Comparison of ENCODE assay signal across 1 cellular context in the genomic region with DNA sequence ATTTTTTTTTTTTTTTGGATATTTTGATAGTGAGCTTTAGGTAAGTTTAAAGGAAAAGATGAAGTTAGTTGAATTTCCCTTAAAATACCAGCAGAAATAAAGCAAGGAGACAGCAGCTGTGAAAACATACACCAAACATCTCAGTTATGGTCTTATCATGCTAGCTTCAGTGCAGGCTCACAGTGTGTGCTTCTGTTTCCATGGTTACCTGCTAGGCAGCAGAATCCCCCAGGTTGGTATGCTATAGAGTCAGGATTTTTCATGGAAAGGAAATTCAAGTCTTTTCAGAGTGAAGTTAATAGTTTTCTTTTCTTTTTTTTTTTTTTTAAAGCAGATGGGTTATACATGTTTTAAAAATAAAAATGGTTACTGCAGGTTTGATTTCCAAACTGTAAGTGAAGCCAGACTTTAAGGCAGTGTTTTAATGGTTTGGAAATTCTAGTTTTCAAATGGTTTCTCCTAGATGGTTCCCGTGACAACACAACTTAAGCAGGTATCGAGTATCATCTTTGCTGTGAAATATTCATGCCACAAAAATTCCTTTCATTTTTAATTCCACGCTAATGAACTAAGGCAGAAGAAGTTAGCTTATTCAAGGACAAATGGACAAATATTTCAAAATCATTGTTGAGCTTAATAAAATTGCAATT.
TF ChIP-seq lines count a peak whose summit lies in the region.

No MANE protein-coding gene starts in this region.

TF ChIP-seq in GM23338, 12 proteins besides CTCF, POLR2A, EP300 and RAD21 (continued from another document):
- TF ChIP-seq ZNF114 (CRISPR knock-in tag; IDR thresholded peaks at IDR 0.05) = no peak
- TF ChIP-seq, protein P1, sequence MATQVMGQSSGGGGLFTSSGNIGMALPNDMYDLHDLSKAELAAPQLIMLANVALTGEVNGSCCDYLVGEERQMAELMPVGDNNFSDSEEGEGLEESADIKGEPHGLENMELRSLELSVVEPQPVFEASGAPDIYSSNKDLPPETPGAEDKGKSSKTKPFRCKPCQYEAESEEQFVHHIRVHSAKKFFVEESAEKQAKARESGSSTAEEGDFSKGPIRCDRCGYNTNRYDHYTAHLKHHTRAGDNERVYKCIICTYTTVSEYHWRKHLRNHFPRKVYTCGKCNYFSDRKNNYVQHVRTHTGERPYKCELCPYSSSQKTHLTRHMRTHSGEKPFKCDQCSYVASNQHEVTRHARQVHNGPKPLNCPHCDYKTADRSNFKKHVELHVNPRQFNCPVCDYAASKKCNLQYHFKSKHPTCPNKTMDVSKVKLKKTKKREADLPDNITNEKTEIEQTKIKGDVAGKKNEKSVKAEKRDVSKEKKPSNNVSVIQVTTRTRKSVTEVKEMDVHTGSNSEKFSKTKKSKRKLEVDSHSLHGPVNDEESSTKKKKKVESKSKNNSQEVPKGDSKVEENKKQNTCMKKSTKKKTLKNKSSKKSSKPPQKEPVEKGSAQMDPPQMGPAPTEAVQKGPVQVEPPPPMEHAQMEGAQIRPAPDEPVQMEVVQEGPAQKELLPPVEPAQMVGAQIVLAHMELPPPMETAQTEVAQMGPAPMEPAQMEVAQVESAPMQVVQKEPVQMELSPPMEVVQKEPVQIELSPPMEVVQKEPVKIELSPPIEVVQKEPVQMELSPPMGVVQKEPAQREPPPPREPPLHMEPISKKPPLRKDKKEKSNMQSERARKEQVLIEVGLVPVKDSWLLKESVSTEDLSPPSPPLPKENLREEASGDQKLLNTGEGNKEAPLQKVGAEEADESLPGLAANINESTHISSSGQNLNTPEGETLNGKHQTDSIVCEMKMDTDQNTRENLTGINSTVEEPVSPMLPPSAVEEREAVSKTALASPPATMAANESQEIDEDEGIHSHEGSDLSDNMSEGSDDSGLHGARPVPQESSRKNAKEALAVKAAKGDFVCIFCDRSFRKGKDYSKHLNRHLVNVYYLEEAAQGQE (IDR thresholded peaks at IDR 0.05; ENCODE audit: unreplicated experiment) = no peak
